ENCODE assay signal across 1 cellular context in genomic region chr4:127782275-127783025, GRCh38.
TF ChIP-seq lines count a peak whose summit lies in the region.

Gene HSPA4L, plus strand, starts transcription at chr4:127782322. Its CDS starts 229 bp downstream, at chr4:127782551.

TF ChIP-seq in HepG2, 621 proteins besides CTCF, POLR2A, EP300 and RAD21 (continued from another document and continues in another):
- TF ChIP-seq HMGXB3 (CRISPR knock-in tag; IDR thresholded peaks at IDR 0.05; ENCODE audit: borderline replicate concordance), result no peak
- TF ChIP-seq ZNF281 (CRISPR knock-in tag; IDR thresholded peaks at IDR 0.05; ENCODE audit: borderline replicate concordance), result no peak
- TF ChIP-seq HMGXB4 (CRISPR knock-in tag; IDR thresholded peaks at IDR 0.05; ENCODE audit: borderline replicate concordance in 1 of 2, low read depth in 1 of 2), result peak; percentile 81 to 85
- TF ChIP-seq TOE1 (CRISPR knock-in tag; IDR thresholded peaks at IDR 0.05), result no peak
- no peak for TF ChIP-seq MAF1 (CRISPR knock-in tag; IDR thresholded peaks at IDR 0.05; ENCODE audit: borderline replicate concordance)
- no peak for TF ChIP-seq ZNF264 (CRISPR knock-in tag; IDR thresholded peaks at IDR 0.05)
- TF ChIP-seq ELF3 (CRISPR knock-in tag; IDR thresholded peaks at IDR 0.05), result no peak
- no peak; the same call in 1 of the 2 replicates for TF ChIP-seq ZBTB7B (CRISPR knock-in tag; IDR thresholded peaks at IDR 0.05)
- TF ChIP-seq ZBTB44 (CRISPR knock-in tag; IDR thresholded peaks at IDR 0.05), result no peak
- TF ChIP-seq GZF1 (CRISPR knock-in tag; IDR thresholded peaks at IDR 0.05), result peak; percentile 51; the same call in 1 of the 2 replicates
- no peak; the same call in 1 of the 2 replicates for TF ChIP-seq ZNF691 (CRISPR knock-in tag; IDR thresholded peaks at IDR 0.05; ENCODE audit: borderline replicate concordance, low read depth)
- no peak for TF ChIP-seq ZSCAN25 (CRISPR knock-in tag; IDR thresholded peaks at IDR 0.05)
- no peak for TF ChIP-seq ZNF775 (CRISPR knock-in tag; IDR thresholded peaks at IDR 0.05; ENCODE audit: borderline replicate concordance)
- TF ChIP-seq TGIF2 (CRISPR knock-in tag; IDR thresholded peaks at IDR 0.05), result no peak
- TF ChIP-seq ZNF7 (CRISPR knock-in tag; IDR thresholded peaks at IDR 0.05), result no peak
- TF ChIP-seq ZNF318 (CRISPR knock-in tag; IDR thresholded peaks at IDR 0.05), result no peak
- TF ChIP-seq SMC3 (IDR thresholded peaks at IDR 0.05; ENCODE audit: low read length), result no peak
- no peak for TF ChIP-seq ZBTB34 (CRISPR knock-in tag; IDR thresholded peaks at IDR 0.05)
- no peak; the same call in 1 of the 2 replicates for TF ChIP-seq ZNF343 (CRISPR knock-in tag; IDR thresholded peaks at IDR 0.05)
- no peak for TF ChIP-seq ZBTB2 (CRISPR knock-in tag; IDR thresholded peaks at IDR 0.05; ENCODE audit: low read depth)
- TF ChIP-seq ZNF788 (CRISPR knock-in tag; IDR thresholded peaks at IDR 0.05; ENCODE audit: borderline replicate concordance), result peak; percentile 61; the same call in 1 of the 2 replicates
- no peak for TF ChIP-seq PCBP2 (optimal IDR thresholded peaks at IDR 0.05; ENCODE audit: low read depth, low read length, poor library complexity, severe bottlenecking)
- TF ChIP-seq SNRNP70 (IDR thresholded peaks at IDR 0.05; ENCODE audit: low read depth, low read length), result no peak
- TF ChIP-seq DR1 (CRISPR knock-in tag; IDR thresholded peaks at IDR 0.05), result no peak
- TF ChIP-seq RFX1 (IDR thresholded peaks at IDR 0.05), result no peak
- peak; percentile 4; the same call in 1 of the 2 replicates for TF ChIP-seq ZNF770 (CRISPR knock-in tag; IDR thresholded peaks at IDR 0.05)
